In the genomic region with DNA sequence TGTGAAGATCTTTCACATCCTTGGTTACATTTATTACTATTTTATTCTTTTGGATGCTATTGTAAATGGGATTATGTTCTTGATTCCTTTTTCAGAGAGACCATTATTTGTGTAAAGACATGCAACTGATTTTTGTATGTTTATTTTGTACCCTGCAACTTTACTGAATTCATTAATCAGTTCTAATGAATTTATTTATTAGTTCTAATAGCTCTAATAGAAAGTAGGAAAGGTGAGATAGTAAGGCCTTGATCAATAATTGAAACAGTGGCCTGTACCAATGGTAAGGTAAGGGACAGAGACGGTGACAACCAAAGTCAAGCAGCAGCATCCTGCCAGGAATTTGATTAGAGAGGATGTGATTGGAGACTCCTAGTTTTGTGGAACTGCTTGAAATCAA, we compare ENCODE assay signal across 32 cellular contexts.
"Had no signal": no experiment of that assay in that cellular context is flagged by ENCODE, and none has a peak within 500 bp of the region (broad histone marks: within the 10 kb centered on the region; RNA-seq: fewer than 3 reads in every experiment).

No MANE protein-coding gene starts in this region.

- FAIRE-seq: bronchial epithelial cell had no signal

- H3K9me3 ChIP-seq: adrenal gland, ascending aorta, body of pancreas, breast epithelium had no signal

- ATAC-seq: activated naive CD4-positive, alpha-beta T cell treated with anti-CD3 and anti-CD28 coated beads, Interleukin-2, amount 50 U/mL, for 72 hours; activated naive CD8-positive, alpha-beta T cell treated with anti-CD3 and anti-CD28 coated beads, Interleukin-2, amount 50 U/mL, for 24 hours; activated T-cell treated with anti-CD3 and anti-CD28 coated beads, Interleukin-2, amount 50 U/mL, for 4 hours; activated T-cell treated with anti-CD3 and anti-CD28 coated beads, Interleukin-2, amount 50 U/mL, for 72 hours; activated T-helper 17 cell treated with anti-CD3 and anti-CD28 coated beads, Interleukin-2, amount 50 U/mL, for 72 hours; body of pancreas had no signal

- H3K27ac ChIP-seq: adrenal gland, ascending aorta, body of pancreas, brain microvascular endothelial cell, breast epithelium, cardiac muscle cell had no signal

- H3K36me3 ChIP-seq: adrenal gland, ascending aorta, brain microvascular endothelial cell, breast epithelium, cardiac muscle cell had no signal

- DNase-seq: activated effector memory CD4-positive, alpha-beta T cell treated with anti-CD3 and anti-CD28 coated beads, Interleukin-2, amount 50 U/mL, for 16 hours; activated effector memory CD4-positive, alpha-beta T cell treated with Interleukin-2 at 50 U/mL for 16 hours; activated gamma-delta T cell; activated gamma-delta T cell treated with Interleukin-2 at 50 U/mL for 16 hours; activated naive CD4-positive, alpha-beta T cell; activated naive CD4-positive, alpha-beta T cell treated with anti-CD3 and anti-CD28 coated beads for 36 hours; activated naive CD4-positive, alpha-beta T cell treated with anti-CD3 and anti-CD28 coated beads, Interleukin-2, amount 10 ng/mL, durations not matched to agents 7 days and 5 days; activated naive CD4-positive, alpha-beta T cell treated with anti-CD3 and anti-CD28 coated beads, Interleukin-2, amount 50 U/mL, for 16 hours; activated naive CD4-positive, alpha-beta T cell treated with Interleukin-2 at 50 U/mL for 16 hours; activated naive CD8-positive, alpha-beta T cell treated with anti-CD3 and anti-CD28 coated beads for 36 hours; activated naive CD8-positive, alpha-beta T cell treated with anti-CD3 and anti-CD28 coated beads, Interleukin-2, amount 10 ng/mL, durations not matched to agents 7 days and 5 days; activated naive CD8-positive, alpha-beta T cell treated with anti-CD3 and anti-CD28 coated beads, Interleukin-2, amount 50 U/mL, for 24 hours; activated T-cell treated with anti-CD3 and anti-CD28 coated beads, Interleukin-2, amount 50 U/mL, for 24 hours; activated T-cell treated with anti-CD3 and anti-CD28 coated beads, Interleukin-2, amount 50 U/mL, for 4 hours; activated T-cell treated with anti-CD3 and anti-CD28 coated beads, Interleukin-2, amount 50 U/mL, for 48 hours; activated T-cell treated with anti-CD3 and anti-CD28 coated beads, Interleukin-2, amount 50 U/mL, for 72 hours; adrenal gland; amniotic stem cell; amygdala; anterior cingulate cortex; aorta; body of pancreas; brain microvascular endothelial cell; caudate nucleus; central memory CD4-positive, alpha-beta T cell; cerebellar nuclear complex had no signal

- H3K4me3 ChIP-seq: adrenal gland, ascending aorta, body of pancreas, breast epithelium, cardiac muscle cell had no signal

- H3K4me1 ChIP-seq: adrenal gland, body of pancreas, breast epithelium had no signal

- H3K27me3 ChIP-seq: adrenal gland, ascending aorta, body of pancreas, brain microvascular endothelial cell, breast epithelium, cardiac muscle cell had no signal
